1 cellular context compared by ENCODE assay signal in genomic region chr4:93749351-93749761, GRCh38.
TF ChIP-seq lines count a peak whose summit lies in the region.

No MANE protein-coding gene starts in this region.

TF ChIP-seq in GM12878, 131 proteins besides CTCF, POLR2A, EP300 and RAD21 (continued from another document and continues in another):
- no peak for TF ChIP-seq PRDM15 (CRISPR knock-in tag; IDR thresholded peaks at IDR 0.05)
- TF ChIP-seq, protein P1, sequence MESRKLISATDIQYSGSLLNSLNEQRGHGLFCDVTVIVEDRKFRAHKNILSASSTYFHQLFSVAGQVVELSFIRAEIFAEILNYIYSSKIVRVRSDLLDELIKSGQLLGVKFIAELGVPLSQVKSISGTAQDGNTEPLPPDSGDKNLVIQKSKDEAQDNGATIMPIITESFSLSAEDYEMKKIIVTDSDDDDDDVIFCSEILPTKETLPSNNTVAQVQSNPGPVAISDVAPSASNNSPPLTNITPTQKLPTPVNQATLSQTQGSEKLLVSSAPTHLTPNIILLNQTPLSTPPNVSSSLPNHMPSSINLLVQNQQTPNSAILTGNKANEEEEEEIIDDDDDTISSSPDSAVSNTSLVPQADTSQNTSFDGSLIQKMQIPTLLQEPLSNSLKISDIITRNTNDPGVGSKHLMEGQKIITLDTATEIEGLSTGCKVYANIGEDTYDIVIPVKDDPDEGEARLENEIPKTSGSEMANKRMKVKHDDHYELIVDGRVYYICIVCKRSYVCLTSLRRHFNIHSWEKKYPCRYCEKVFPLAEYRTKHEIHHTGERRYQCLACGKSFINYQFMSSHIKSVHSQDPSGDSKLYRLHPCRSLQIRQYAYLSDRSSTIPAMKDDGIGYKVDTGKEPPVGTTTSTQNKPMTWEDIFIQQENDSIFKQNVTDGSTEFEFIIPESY (IDR thresholded peaks at IDR 0.05), result no peak
- peak; percentile 73; the same call in 1 of the 3 replicates for TF ChIP-seq POU2F2 (IDR thresholded peaks at IDR 0.05; ENCODE audit: borderline replicate concordance, low read depth, low read length)
- no peak for TF ChIP-seq KAT2A (conservative IDR thresholded peaks at IDR 0.05; ENCODE audit: control insufficient read depth, low read depth, low read length)
- TF ChIP-seq ATF7 (IDR thresholded peaks at IDR 0.05; ENCODE audit: low read depth), result peak; percentile 91
- TF ChIP-seq RELB (IDR thresholded peaks at IDR 0.05; ENCODE audit: low read depth), result 0 out of 2 replicates have a peak, but pooled peaks have one; percentile 30
- peak; percentile 95 for TF ChIP-seq JUNB (IDR thresholded peaks at IDR 0.05)
- TF ChIP-seq SIN3A (IDR thresholded peaks at IDR 0.05; ENCODE audit: low read depth, low read length), result no peak
- no peak for TF ChIP-seq JUND (IDR thresholded peaks at IDR 0.05; ENCODE audit: low read depth, low read length)
- no peak for TF ChIP-seq TAF1 (IDR thresholded peaks at IDR 0.05; ENCODE audit: borderline replicate concordance, low read depth, low read length)
- 0 out of 2 replicates have a peak, but pooled peaks have one; percentile 10 for TF ChIP-seq STAT3 (IDR thresholded peaks at IDR 0.05; ENCODE audit: low read depth, low read length)
- TF ChIP-seq, protein P2, sequence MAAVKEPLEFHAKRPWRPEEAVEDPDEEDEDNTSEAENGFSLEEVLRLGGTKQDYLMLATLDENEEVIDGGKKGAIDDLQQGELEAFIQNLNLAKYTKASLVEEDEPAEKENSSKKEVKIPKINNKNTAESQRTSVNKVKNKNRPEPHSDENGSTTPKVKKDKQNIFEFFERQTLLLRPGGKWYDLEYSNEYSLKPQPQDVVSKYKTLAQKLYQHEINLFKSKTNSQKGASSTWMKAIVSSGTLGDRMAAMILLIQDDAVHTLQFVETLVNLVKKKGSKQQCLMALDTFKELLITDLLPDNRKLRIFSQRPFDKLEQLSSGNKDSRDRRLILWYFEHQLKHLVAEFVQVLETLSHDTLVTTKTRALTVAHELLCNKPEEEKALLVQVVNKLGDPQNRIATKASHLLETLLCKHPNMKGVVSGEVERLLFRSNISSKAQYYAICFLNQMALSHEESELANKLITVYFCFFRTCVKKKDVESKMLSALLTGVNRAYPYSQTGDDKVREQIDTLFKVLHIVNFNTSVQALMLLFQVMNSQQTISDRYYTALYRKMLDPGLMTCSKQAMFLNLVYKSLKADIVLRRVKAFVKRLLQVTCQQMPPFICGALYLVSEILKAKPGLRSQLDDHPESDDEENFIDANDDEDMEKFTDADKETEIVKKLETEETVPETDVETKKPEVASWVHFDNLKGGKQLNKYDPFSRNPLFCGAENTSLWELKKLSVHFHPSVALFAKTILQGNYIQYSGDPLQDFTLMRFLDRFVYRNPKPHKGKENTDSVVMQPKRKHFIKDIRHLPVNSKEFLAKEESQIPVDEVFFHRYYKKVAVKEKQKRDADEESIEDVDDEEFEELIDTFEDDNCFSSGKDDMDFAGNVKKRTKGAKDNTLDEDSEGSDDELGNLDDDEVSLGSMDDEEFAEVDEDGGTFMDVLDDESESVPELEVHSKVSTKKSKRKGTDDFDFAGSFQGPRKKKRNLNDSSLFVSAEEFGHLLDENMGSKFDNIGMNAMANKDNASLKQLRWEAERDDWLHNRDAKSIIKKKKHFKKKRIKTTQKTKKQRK (IDR thresholded peaks at IDR 0.05; ENCODE audit: low read depth, low read length), result no peak
- TF ChIP-seq TBL1XR1 (IDR thresholded peaks at IDR 0.05; ENCODE audit: low read depth, low read length), result peak; percentile 30; the same call in 1 of the 2 replicates
- TF ChIP-seq, protein P3, sequence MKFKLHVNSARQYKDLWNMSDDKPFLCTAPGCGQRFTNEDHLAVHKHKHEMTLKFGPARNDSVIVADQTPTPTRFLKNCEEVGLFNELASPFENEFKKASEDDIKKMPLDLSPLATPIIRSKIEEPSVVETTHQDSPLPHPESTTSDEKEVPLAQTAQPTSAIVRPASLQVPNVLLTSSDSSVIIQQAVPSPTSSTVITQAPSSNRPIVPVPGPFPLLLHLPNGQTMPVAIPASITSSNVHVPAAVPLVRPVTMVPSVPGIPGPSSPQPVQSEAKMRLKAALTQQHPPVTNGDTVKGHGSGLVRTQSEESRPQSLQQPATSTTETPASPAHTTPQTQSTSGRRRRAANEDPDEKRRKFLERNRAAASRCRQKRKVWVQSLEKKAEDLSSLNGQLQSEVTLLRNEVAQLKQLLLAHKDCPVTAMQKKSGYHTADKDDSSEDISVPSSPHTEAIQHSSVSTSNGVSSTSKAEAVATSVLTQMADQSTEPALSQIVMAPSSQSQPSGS (IDR thresholded peaks at IDR 0.05; ENCODE audit: low read length), result peak; percentile 85
- no peak for TF ChIP-seq NFYA (IDR thresholded peaks at IDR 0.05; ENCODE audit: borderline replicate concordance, low read depth, low read length)
- no peak for TF ChIP-seq HCFC1 (IDR thresholded peaks at IDR 0.05; ENCODE audit: low read length)
- no peak for TF ChIP-seq E2F8 (IDR thresholded peaks at IDR 0.05; ENCODE audit: low read depth, partially characterized antibody)
- no peak for TF ChIP-seq SMAD1 (IDR thresholded peaks at IDR 0.05; ENCODE audit: low read depth, partially characterized antibody)
- 0 out of 2 replicates have a peak, but pooled peaks have one; percentile 10 for TF ChIP-seq SMARCA5 (IDR thresholded peaks at IDR 0.05)
- TF ChIP-seq, protein P4, sequence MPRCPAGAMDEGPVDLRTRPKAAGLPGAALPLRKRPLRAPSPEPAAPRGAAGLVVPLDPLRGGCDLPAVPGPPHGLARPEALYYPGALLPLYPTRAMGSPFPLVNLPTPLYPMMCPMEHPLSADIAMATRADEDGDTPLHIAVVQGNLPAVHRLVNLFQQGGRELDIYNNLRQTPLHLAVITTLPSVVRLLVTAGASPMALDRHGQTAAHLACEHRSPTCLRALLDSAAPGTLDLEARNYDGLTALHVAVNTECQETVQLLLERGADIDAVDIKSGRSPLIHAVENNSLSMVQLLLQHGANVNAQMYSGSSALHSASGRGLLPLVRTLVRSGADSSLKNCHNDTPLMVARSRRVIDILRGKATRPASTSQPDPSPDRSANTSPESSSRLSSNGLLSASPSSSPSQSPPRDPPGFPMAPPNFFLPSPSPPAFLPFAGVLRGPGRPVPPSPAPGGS (IDR thresholded peaks at IDR 0.05; ENCODE audit: borderline replicate concordance, insufficient read depth, low read depth, low read length, poor library complexity, severe bottlenecking), result no peak
- 0 out of 2 replicates have a peak, but pooled peaks have one; percentile 15 for TF ChIP-seq ZNF217 (IDR thresholded peaks at IDR 0.05)
- TF ChIP-seq DPF2 (IDR thresholded peaks at IDR 0.05), result peak; percentile 88
- no peak for TF ChIP-seq ZNF687 (IDR thresholded peaks at IDR 0.05)
- TF ChIP-seq SKIL (IDR thresholded peaks at IDR 0.05; ENCODE audit: low read depth, poor library complexity, severe bottlenecking), result no peak
- no peak for TF ChIP-seq MXI1 (IDR thresholded peaks at IDR 0.05; ENCODE audit: low read depth, low read length)
- no peak for TF ChIP-seq POLR2AphosphoS5 (IDR thresholded peaks at IDR 0.05; ENCODE audit: low read length)
- no peak for TF ChIP-seq IRF3 (IDR thresholded peaks at IDR 0.05)
